1 cellular context compared by ENCODE assay signal in the genomic region with DNA sequence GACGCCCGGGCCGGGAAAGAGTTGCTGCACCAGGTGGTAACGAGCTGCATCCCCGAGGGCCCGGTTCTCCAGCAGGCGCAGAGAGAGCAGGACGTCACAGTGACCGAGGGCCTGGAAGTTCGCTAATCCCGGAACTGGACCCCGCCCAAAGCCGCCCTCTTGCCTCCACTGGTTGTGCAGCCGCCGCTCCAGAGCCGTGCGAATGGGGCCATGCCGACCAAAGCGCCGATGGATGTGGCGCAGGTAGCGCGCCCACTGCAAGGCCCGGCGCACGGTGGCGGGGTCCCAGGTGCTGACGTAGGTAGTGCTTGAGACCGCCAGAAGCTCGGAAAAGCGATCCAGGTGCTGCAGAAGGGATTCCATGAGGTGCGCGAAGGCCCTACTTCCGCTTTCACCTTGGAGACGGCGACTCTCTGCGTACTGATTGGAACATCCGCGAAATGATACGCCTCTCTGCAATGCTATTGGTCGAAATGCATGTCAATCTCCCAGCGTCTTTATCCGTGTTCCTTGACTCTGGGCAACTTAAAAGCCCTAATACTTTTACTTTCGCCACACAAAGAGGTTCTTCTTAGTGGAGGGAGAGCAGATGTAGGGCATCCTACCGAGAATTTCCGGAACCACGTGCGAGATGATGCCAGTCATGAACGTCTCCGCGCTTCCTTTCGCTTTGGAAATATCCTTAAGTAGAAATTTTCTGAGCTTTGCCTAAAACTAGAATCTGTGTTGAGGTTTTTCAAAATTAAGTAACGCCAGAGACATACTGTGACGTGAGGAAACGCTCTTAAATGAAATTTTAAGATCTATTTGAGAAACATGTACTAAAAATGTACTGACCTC.
TF ChIP-seq lines count a peak whose summit lies in the region.

A gene with protein sequence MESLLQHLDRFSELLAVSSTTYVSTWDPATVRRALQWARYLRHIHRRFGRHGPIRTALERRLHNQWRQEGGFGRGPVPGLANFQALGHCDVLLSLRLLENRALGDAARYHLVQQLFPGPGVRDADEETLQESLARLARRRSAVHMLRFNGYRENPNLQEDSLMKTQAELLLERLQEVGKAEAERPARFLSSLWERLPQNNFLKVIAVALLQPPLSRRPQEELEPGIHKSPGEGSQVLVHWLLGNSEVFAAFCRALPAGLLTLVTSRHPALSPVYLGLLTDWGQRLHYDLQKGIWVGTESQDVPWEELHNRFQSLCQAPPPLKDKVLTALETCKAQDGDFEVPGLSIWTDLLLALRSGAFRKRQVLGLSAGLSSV (minus strand): TSS at position 376 of the 840 bp plus-strand sequence. CDS start 13 bp downstream, at position 363.

TF ChIP-seq in HepG2, 621 proteins besides CTCF, POLR2A, EP300 and RAD21 (continued from another document and continues in another):
- TF ChIP-seq, protein P1, sequence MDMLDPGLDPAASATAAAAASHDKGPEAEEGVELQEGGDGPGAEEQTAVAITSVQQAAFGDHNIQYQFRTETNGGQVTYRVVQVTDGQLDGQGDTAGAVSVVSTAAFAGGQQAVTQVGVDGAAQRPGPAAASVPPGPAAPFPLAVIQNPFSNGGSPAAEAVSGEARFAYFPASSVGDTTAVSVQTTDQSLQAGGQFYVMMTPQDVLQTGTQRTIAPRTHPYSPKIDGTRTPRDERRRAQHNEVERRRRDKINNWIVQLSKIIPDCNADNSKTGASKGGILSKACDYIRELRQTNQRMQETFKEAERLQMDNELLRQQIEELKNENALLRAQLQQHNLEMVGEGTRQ (IDR thresholded peaks at IDR 0.05; ENCODE audit: low read depth, low read length), result no peak
- TF ChIP-seq, protein P1 (CRISPR knock-in tag; IDR thresholded peaks at IDR 0.05; ENCODE audit: borderline replicate concordance), result no peak
- peak; percentile 80; the same call in 1 of the 2 replicates for TF ChIP-seq ZNF350 (CRISPR knock-in tag; IDR thresholded peaks at IDR 0.05; ENCODE audit: borderline replicate concordance, low read depth)
- TF ChIP-seq EEA1 (CRISPR knock-in tag; IDR thresholded peaks at IDR 0.05; ENCODE audit: borderline replicate concordance), result no peak
- no peak; the same call in 1 of the 2 replicates for TF ChIP-seq ZFP37 (CRISPR knock-in tag; IDR thresholded peaks at IDR 0.05; ENCODE audit: borderline replicate concordance)
- no peak for TF ChIP-seq ZNF333 (CRISPR knock-in tag; IDR thresholded peaks at IDR 0.05; ENCODE audit: borderline replicate concordance)
- peak; percentile 55; the same call in 1 of the 2 replicates for TF ChIP-seq RFX1 (IDR thresholded peaks at IDR 0.05)
- peak; percentile 83 for TF ChIP-seq GATAD1 (CRISPR knock-in tag; IDR thresholded peaks at IDR 0.05)
- TF ChIP-seq NFE2 (CRISPR knock-in tag; IDR thresholded peaks at IDR 0.05), result no peak
- no peak for TF ChIP-seq ATRX (CRISPR knock-in tag; IDR thresholded peaks at IDR 0.05; ENCODE audit: borderline replicate concordance)
- TF ChIP-seq, protein P2, sequence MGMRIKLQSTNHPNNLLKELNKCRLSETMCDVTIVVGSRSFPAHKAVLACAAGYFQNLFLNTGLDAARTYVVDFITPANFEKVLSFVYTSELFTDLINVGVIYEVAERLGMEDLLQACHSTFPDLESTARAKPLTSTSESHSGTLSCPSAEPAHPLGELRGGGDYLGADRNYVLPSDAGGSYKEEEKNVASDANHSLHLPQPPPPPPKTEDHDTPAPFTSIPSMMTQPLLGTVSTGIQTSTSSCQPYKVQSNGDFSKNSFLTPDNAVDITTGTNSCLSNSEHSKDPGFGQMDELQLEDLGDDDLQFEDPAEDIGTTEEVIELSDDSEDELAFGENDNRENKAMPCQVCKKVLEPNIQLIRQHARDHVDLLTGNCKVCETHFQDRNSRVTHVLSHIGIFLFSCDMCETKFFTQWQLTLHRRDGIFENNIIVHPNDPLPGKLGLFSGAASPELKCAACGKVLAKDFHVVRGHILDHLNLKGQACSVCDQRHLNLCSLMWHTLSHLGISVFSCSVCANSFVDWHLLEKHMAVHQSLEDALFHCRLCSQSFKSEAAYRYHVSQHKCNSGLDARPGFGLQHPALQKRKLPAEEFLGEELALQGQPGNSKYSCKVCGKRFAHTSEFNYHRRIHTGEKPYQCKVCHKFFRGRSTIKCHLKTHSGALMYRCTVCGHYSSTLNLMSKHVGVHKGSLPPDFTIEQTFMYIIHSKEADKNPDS (CRISPR knock-in tag; IDR thresholded peaks at IDR 0.05), result no peak
- TF ChIP-seq ZNF747 (CRISPR knock-in tag; IDR thresholded peaks at IDR 0.05; ENCODE audit: borderline replicate concordance), result no peak
- no peak for TF ChIP-seq ZNF766 (CRISPR knock-in tag; IDR thresholded peaks at IDR 0.05; ENCODE audit: borderline replicate concordance)
- no peak for TF ChIP-seq GTF3A (CRISPR knock-in tag; conservative IDR thresholded peaks at IDR 0.05)
- TF ChIP-seq ZNF432 (CRISPR knock-in tag; IDR thresholded peaks at IDR 0.05; ENCODE audit: borderline replicate concordance), result no peak
- TF ChIP-seq, protein P3, sequence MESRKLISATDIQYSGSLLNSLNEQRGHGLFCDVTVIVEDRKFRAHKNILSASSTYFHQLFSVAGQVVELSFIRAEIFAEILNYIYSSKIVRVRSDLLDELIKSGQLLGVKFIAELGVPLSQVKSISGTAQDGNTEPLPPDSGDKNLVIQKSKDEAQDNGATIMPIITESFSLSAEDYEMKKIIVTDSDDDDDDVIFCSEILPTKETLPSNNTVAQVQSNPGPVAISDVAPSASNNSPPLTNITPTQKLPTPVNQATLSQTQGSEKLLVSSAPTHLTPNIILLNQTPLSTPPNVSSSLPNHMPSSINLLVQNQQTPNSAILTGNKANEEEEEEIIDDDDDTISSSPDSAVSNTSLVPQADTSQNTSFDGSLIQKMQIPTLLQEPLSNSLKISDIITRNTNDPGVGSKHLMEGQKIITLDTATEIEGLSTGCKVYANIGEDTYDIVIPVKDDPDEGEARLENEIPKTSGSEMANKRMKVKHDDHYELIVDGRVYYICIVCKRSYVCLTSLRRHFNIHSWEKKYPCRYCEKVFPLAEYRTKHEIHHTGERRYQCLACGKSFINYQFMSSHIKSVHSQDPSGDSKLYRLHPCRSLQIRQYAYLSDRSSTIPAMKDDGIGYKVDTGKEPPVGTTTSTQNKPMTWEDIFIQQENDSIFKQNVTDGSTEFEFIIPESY (CRISPR knock-in tag; IDR thresholded peaks at IDR 0.05), result no peak
- no peak for TF ChIP-seq ZNF234 (CRISPR knock-in tag; conservative IDR thresholded peaks at IDR 0.05)
- TF ChIP-seq ZNF713 (CRISPR knock-in tag; IDR thresholded peaks at IDR 0.05), result no peak
- no peak for TF ChIP-seq ZNF672 (CRISPR knock-in tag; IDR thresholded peaks at IDR 0.05)
- TF ChIP-seq, protein P4, sequence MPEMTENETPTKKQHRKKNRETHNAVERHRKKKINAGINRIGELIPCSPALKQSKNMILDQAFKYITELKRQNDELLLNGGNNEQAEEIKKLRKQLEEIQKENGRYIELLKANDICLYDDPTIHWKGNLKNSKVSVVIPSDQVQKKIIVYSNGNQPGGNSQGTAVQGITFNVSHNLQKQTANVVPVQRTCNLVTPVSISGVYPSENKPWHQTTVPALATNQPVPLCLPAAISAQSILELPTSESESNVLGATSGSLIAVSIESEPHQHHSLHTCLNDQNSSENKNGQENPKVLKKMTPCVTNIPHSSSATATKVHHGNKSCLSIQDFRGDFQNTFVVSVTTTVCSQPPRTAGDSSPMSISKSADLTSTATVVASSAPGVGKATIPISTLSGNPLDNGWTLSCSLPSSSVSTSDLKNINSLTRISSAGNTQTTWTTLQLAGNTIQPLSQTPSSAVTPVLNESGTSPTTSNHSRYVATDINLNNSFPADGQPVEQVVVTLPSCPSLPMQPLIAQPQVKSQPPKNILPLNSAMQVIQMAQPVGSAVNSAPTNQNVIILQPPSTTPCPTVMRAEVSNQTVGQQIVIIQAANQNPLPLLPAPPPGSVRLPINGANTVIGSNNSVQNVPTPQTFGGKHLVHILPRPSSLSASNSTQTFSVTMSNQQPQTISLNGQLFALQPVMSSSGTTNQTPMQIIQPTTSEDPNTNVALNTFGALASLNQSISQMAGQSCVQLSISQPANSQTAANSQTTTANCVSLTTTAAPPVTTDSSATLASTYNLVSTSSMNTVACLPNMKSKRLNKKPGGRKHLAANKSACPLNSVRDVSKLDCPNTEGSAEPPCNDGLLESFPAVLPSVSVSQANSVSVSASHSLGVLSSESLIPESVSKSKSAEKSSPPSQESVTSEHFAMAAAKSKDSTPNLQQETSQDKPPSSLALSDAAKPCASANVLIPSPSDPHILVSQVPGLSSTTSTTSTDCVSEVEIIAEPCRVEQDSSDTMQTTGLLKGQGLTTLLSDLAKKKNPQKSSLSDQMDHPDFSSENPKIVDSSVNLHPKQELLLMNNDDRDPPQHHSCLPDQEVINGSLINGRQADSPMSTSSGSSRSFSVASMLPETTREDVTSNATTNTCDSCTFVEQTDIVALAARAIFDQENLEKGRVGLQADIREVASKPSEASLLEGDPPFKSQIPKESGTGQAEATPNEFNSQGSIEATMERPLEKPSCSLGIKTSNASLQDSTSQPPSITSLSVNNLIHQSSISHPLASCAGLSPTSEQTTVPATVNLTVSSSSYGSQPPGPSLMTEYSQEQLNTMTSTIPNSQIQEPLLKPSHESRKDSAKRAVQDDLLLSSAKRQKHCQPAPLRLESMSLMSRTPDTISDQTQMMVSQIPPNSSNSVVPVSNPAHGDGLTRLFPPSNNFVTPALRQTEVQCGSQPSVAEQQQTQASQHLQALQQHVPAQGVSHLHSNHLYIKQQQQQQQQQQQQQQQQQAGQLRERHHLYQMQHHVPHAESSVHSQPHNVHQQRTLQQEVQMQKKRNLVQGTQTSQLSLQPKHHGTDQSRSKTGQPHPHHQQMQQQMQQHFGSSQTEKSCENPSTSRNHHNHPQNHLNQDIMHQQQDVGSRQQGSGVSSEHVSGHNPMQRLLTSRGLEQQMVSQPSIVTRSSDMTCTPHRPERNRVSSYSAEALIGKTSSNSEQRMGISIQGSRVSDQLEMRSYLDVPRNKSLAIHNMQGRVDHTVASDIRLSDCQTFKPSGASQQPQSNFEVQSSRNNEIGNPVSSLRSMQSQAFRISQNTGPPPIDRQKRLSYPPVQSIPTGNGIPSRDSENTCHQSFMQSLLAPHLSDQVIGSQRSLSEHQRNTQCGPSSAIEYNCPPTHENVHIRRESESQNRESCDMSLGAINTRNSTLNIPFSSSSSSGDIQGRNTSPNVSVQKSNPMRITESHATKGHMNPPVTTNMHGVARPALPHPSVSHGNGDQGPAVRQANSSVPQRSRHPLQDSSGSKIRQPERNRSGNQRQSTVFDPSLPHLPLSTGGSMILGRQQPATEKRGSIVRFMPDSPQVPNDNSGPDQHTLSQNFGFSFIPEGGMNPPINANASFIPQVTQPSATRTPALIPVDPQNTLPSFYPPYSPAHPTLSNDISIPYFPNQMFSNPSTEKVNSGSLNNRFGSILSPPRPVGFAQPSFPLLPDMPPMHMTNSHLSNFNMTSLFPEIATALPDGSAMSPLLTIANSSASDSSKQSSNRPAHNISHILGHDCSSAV (CRISPR knock-in tag; IDR thresholded peaks at IDR 0.05; ENCODE audit: borderline replicate concordance), result no peak
- peak; percentile 95 for TF ChIP-seq HDAC1 (CRISPR knock-in tag; IDR thresholded peaks at IDR 0.05)
- TF ChIP-seq, protein P5, sequence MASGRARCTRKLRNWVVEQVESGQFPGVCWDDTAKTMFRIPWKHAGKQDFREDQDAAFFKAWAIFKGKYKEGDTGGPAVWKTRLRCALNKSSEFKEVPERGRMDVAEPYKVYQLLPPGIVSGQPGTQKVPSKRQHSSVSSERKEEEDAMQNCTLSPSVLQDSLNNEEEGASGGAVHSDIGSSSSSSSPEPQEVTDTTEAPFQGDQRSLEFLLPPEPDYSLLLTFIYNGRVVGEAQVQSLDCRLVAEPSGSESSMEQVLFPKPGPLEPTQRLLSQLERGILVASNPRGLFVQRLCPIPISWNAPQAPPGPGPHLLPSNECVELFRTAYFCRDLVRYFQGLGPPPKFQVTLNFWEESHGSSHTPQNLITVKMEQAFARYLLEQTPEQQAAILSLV (CRISPR knock-in tag; IDR thresholded peaks at IDR 0.05; ENCODE audit: borderline replicate concordance), result no peak
- no peak for TF ChIP-seq ZC3H13 (CRISPR knock-in tag; IDR thresholded peaks at IDR 0.05)
- peak; percentile 49; the same call in 1 of the 2 replicates for TF ChIP-seq ZNF343 (CRISPR knock-in tag; IDR thresholded peaks at IDR 0.05)
- TF ChIP-seq, protein P6, sequence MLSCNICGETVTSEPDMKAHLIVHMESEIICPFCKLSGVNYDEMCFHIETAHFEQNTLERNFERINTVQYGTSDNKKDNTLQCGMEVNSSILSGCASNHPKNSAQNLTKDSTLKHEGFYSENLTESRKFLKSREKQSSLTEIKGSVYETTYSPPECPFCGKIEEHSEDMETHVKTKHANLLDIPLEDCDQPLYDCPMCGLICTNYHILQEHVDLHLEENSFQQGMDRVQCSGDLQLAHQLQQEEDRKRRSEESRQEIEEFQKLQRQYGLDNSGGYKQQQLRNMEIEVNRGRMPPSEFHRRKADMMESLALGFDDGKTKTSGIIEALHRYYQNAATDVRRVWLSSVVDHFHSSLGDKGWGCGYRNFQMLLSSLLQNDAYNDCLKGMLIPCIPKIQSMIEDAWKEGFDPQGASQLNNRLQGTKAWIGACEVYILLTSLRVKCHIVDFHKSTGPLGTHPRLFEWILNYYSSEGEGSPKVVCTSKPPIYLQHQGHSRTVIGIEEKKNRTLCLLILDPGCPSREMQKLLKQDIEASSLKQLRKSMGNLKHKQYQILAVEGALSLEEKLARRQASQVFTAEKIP (CRISPR knock-in tag; IDR thresholded peaks at IDR 0.05; ENCODE audit: borderline replicate concordance), result no peak
- no peak for TF ChIP-seq ZMAT3 (CRISPR knock-in tag; conservative IDR thresholded peaks at IDR 0.05)
- TF ChIP-seq MAFK (conservative IDR thresholded peaks at IDR 0.05 in 1 of 2, IDR thresholded peaks at IDR 0.05 in 1 of 2; ENCODE audit: low read length in 2 of 2), result no peak
- TF ChIP-seq ZNF263 (CRISPR knock-in tag; IDR thresholded peaks at IDR 0.05), result peak; percentile 66; the same call in 1 of the 2 replicates
- no peak for TF ChIP-seq ZKSCAN1 (IDR thresholded peaks at IDR 0.05; ENCODE audit: low read length)
- 0 out of 2 replicates have a peak, but pooled peaks have one; percentile 27 for TF ChIP-seq HDAC2 (CRISPR knock-in tag; IDR thresholded peaks at IDR 0.05)
- TF ChIP-seq TAF15 (IDR thresholded peaks at IDR 0.05; ENCODE audit: low read depth, low read length, poor library complexity, severe bottlenecking), result no peak
